Comparison of ENCODE assay signal across 19 cellular contexts in the genomic region with DNA sequence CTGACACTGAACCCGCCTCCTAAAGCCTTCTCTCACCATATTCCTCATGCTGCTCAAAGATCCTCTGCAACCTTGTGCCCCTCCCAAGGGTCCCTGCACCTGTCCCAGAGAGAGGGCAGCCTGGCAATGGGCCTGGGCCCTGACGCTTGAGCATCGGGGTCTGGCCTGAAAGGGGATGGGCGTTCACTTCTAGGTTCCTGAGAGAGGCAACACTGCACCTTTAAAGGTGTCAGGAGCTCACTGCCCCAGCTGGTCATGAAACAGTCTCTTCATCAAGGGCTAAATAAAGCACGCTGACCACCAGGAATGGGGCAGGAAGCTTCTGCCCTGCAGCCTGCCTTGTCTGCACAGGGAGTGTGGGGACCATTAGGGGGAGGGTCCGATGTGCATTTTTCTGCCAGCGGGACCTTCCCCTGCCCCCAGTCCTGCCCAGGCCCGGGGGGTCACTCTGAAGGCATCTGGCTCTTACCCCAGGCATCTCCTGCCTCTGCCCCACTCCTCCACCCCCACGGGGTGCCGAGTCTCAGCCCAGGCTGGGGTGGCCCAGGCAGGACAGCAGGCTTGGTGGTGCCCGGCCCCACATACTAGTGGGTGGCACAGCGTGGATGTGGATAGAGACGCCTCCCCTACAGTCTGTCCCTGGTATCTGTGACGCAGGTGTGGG. TPM values are rescaled to one million over a fixed set of nuclear protein-coding genes. Genes with fewer than 3 reads are reported as not detected.
DNase-seq lines count a peak whose midpoint lies in the region; ATAC-seq, FAIRE-seq and TF ChIP-seq lines count a peak whose summit lies in the region.
"Had no signal": no experiment of that assay in that cellular context is flagged by ENCODE, and none has a peak within 500 bp of the region (broad histone marks: within the 10 kb centered on the region; RNA-seq: fewer than 3 reads in every experiment).

No MANE protein-coding gene starts in this region.

- no peaks in the 10 kb centered on the region for H4K20me1 ChIP-seq in mammary epithelial cell (ENCODE audit: insufficient read depth, low read length)

- no peaks in the 10 kb centered on the region for H3K9me3 Mint-ChIP-seq in activated CD4-positive, alpha-beta T cell treated with anti-CD3 and anti-CD28 coated beads, Interleukin-2, amount 10 ng/mL, durations not matched to agents 7 days and 5 days
- H3K9me3 Mint-ChIP-seq: IgD-negative memory B cell, naive B cell had no signal

- H3K27me3 ChIP-seq in Peyer's patch (no peaks in the 10 kb centered on the region), spleen (replicated peaks in 1 of 7) (no peaks in the 10 kb centered on the region), mammary epithelial cell (ENCODE audit: insufficient read depth, low read length) (no peaks in the 10 kb centered on the region)
- H3K27me3 ChIP-seq: body of pancreas had no signal

- in situ Hi-C loops in mammary epithelial cell (cut with MboI; ENCODE audit: low sequenced_read_pairs in 2 of 2), result loop anchor here (5.0 to 10.0 kb wide), 2 partner anchors 96 to 103 kb away; no protein-coding TSS in a partner anchor

- peak overlapping the region; percentile 68 for H3K27ac Mint-ChIP-seq in activated CD4-positive, alpha-beta T cell treated with anti-CD3 and anti-CD28 coated beads, Interleukin-2, amount 10 ng/mL, durations not matched to agents 7 days and 5 days

- TF ChIP-seq POLR2A in Peyer's patch (IDR thresholded peaks at IDR 0.05) (no peak), spleen (IDR thresholded peaks at IDR 0.05) (no peak)

- no peak for FAIRE-seq in kidney (lab: Jason Lieb, UNC)

- dilution Hi-C loops in mammary epithelial cell (cut with HindIII; ENCODE audit: low sequenced_read_pairs), result loop anchor here (5.0 kb wide), 4 partner anchors 44 to 116 kb away; no protein-coding TSS in a partner anchor

- no peak overlapping the region for H2AFZ ChIP-seq in mammary epithelial cell (ENCODE audit: low read depth, low read length)

- no peaks in the 10 kb centered on the region for H3K79me2 ChIP-seq in mammary epithelial cell (ENCODE audit: insufficient read depth, low read length)

- no peaks in the 10 kb centered on the region for H3K36me3 ChIP-seq in Peyer's patch
- no peaks in the 10 kb centered on the region for H3K36me3 ChIP-seq in kidney (ENCODE audit: control insufficient read depth in 1 of 2, insufficient read depth in 2 of 2, low read length in 2 of 2)
- peaks cover 0 to 32% (median 0%) of the 10 kb centered on the region in 6 donors for H3K36me3 ChIP-seq in spleen
- H3K36me3 ChIP-seq in mammary epithelial cell (ENCODE audit: insufficient read depth, low read length), result no peaks in the 10 kb centered on the region
- H3K36me3 ChIP-seq: SJCRH30 had no signal

- intact Hi-C loops in kidney (cut with DNase I), result no loop called here
- intact Hi-C loops in spleen (cut with DNase I; ENCODE audit: low total_unique reads), result no loop called here
- intact Hi-C loops in mammary epithelial cell (cut with micrococcal nuclease), result no loop called here

- TF ChIP-seq CTCF in Peyer's patch (IDR thresholded peaks at IDR 0.05) (no peak), kidney (IDR thresholded peaks at IDR 0.05; ENCODE audit: borderline replicate concordance, extremely low read depth, insufficient read depth) (no peak), spleen (IDR thresholded peaks at IDR 0.05 in 8 of 11, conservative IDR thresholded peaks at IDR 0.05 in 3 of 11) (no peak), mammary epithelial cell (conservative IDR thresholded peaks at IDR 0.05 in 1 of 2, IDR thresholded peaks at IDR 0.05 in 1 of 2; ENCODE audit: extremely low read depth in 1 of 2, insufficient read depth in 1 of 2, low read depth in 1 of 2, low read length in 2 of 2) (no peak)

- H3K4me3 Mint-ChIP-seq in activated CD4-positive, alpha-beta T cell treated with anti-CD3 and anti-CD28 coated beads, Interleukin-2, amount 10 ng/mL, durations not matched to agents 7 days and 5 days, result no peak overlapping the region

- H3K27me3 Mint-ChIP-seq in activated CD4-positive, alpha-beta T cell treated with anti-CD3 and anti-CD28 coated beads, Interleukin-2, amount 10 ng/mL, durations not matched to agents 7 days and 5 days, result no peaks in the 10 kb centered on the region
- H3K27me3 Mint-ChIP-seq: IgD-negative memory B cell, naive B cell had no signal

- H3K4me2 ChIP-seq in mammary epithelial cell (ENCODE audit: insufficient read depth, low read depth, low read length), result no peak overlapping the region

- CTCF ChIA-PET in activated CD4-positive, alpha-beta T cell treated with anti-CD3 and anti-CD28 coated beads, Interleukin-2, amount 10 ng/mL, durations not matched to agents 7 days and 5 days (lab: Charles Lee), result interaction anchor here (0.9 to 2.4 kb wide), 6 partner anchors 10 to 125 kb away, joined by 3 to 10 read pairs (median 4); partner anchors contain the start of gene TSSC4
- CTCF ChIA-PET in mammary epithelial cell (lab: Charles Lee; ENCODE audit: low non-redundant PET), result no interaction called here

- no TSS peak for BruUV-seq in mammary epithelial cell (replicated peaks; lab: Mats Ljungman, UMichigan)

- peaks cover 44% of the 10 kb centered on the region for H3K4me1 Mint-ChIP-seq in activated CD4-positive, alpha-beta T cell treated with anti-CD3 and anti-CD28 coated beads, Interleukin-2, amount 10 ng/mL, durations not matched to agents 7 days and 5 days

- H3K4me3 ChIP-seq in Peyer's patch (no peak overlapping the region), kidney (ENCODE audit: low read length in 2 of 2) (no peak overlapping the region), spleen (no peak overlapping the region), mammary epithelial cell (replicated peaks in 1 of 3; ENCODE audit: insufficient read depth in 1 of 3, low read depth in 2 of 3, low read length in 3 of 3) (no peak overlapping the region)
- H3K4me3 ChIP-seq: body of pancreas, dorsolateral prefrontal cortex, SJCRH30 had no signal

- H3K36me3 Mint-ChIP-seq in activated CD4-positive, alpha-beta T cell treated with anti-CD3 and anti-CD28 coated beads, Interleukin-2, amount 10 ng/mL, durations not matched to agents 7 days and 5 days (ENCODE audit: low read depth), result peaks cover 37% of the 10 kb centered on the region
- H3K36me3 Mint-ChIP-seq: IgD-negative memory B cell, naive B cell had no signal

- WGBS in spleen, 5 donors, result 79 to 88% (median 86%) methylated on average over 14 of the region's 14 CpGs
- 60% methylated on average over 12 of the region's 14 CpGs for WGBS in mammary epithelial cell (ENCODE audit: low coverage, missing lambda C conversion rate)

- H3K4me1 ChIP-seq in Peyer's patch (peaks cover 0 to 24% (median 6%) of the 10 kb centered on the region in 4 donors), kidney (ENCODE audit: control insufficient read depth in 1 of 2, insufficient read depth in 1 of 2, low read depth in 1 of 2, low read length in 2 of 2) (no peaks in the 10 kb centered on the region), spleen (peaks cover 15 to 66% (median 47%) of the 10 kb centered on the region in 6 donors), mammary epithelial cell (ENCODE audit: insufficient read depth, low read length) (no peaks in the 10 kb centered on the region)

- H3K9ac ChIP-seq in kidney (ENCODE audit: low read length in 2 of 2) (no peak overlapping the region), mammary epithelial cell (ENCODE audit: insufficient read depth, low read length) (no peak overlapping the region)

- ATAC-seq in HG02852 (IDR thresholded peaks at IDR 0.05; ENCODE audit: unreplicated experiment) (no peak), HG03095 (IDR thresholded peaks at IDR 0.05; ENCODE audit: unreplicated experiment) (no peak)
- ATAC-seq: body of pancreas had no signal

- POLR2A ChIA-PET in activated CD4-positive, alpha-beta T cell treated with anti-CD3 and anti-CD28 coated beads, Interleukin-2, amount 10 ng/mL, durations not matched to agents 7 days and 5 days (lab: Charles Lee), result no interaction called here

- H3K9me3 ChIP-seq in Peyer's patch (no peaks in the 10 kb centered on the region), kidney (ENCODE audit: control insufficient read depth in 1 of 2, low read length in 2 of 2) (no peaks in the 10 kb centered on the region), spleen (no peaks in the 10 kb centered on the region), mammary epithelial cell (replicated peaks; ENCODE audit: insufficient read depth, low read length) (no peaks in the 10 kb centered on the region)
- H3K9me3 ChIP-seq: body of pancreas, SJCRH30 had no signal

- peak; percentile 4 for DNase-seq in activated CD4-positive, alpha-beta T cell treated with anti-CD3 and anti-CD28 coated beads, Interleukin-2, amount 10 ng/mL, durations not matched to agents 7 days and 5 days
- no peak for DNase-seq in activated CD4-positive, alpha-beta T cell treated with anti-CD3 and anti-CD28 coated beads for 4 hours
- peak in 2 of 3 donors; percentile 14 to 38 for DNase-seq in Peyer's patch
- peak; percentile 48 for DNase-seq in kidney
- peak; percentile 68 for DNase-seq in spleen
- no peak for DNase-seq in mammary epithelial cell
- DNase-seq: activated gamma-delta T cell, hippocampal formation, naive B cell, NCI-H2081, NCI-H524 had no signal

- H3K27ac ChIP-seq in Peyer's patch, result no peak overlapping the region
- no peak overlapping the region for H3K27ac ChIP-seq in kidney (ENCODE audit: low read depth in 2 of 2, low read length in 2 of 2)
- H3K27ac ChIP-seq in spleen, result peak overlapping the region in 3 of 8 donors; percentile 90 to 95 (median 91)
- no peak overlapping the region for H3K27ac ChIP-seq in mammary epithelial cell (ENCODE audit: insufficient read depth, low read depth, low read length)
- H3K27ac ChIP-seq: body of pancreas, C4-2B, dorsolateral prefrontal cortex, SJCRH30 had no signal

RNA-seq across cellular contexts. Expression of gene C11orf21, which starts 3.5 kb away (rescaled TPM):
- 10 to 100 TPM; 66.4 to 81.0 TPM for total RNA-seq in activated CD4-positive, alpha-beta T cell treated with anti-CD3 and anti-CD28 coated beads, Interleukin-2, amount 10 ng/mL, durations not matched to agents 7 days and 5 days
- total RNA-seq in Peyer's patch (1 to 10 TPM in 3 of 4 donors, not detected in 1; 1.1 to 9.9 (median 1.3) TPM), kidney (4.9 TPM), spleen (10 to 100 TPM; 10.6 to 24.9 (median 18.1) TPM), mammary epithelial cell (not detected)
- polyA plus RNA-seq in kidney (ENCODE audit: insufficient read depth, low read depth, low replicate concordance) (0.17 TPM), spleen (10 to 100 TPM in 1 of 3 donors, 1 to 10 TPM in 2; 8.6 to 12.1 (median 8.9) TPM), mammary epithelial cell (not detected)
- not detected for polyA minus RNA-seq in mammary epithelial cell
- total RNA-seq: SJCRH30 had no signal

RNA-seq across cellular contexts. Expression of gene TSPAN32, which starts 3.5 kb away (rescaled TPM):
- total RNA-seq in activated CD4-positive, alpha-beta T cell treated with anti-CD3 and anti-CD28 coated beads, Interleukin-2, amount 10 ng/mL, durations not matched to agents 7 days and 5 days, result 10 to 100 TPM; 77.6 to 98.9 TPM
- total RNA-seq in Peyer's patch (1 to 10 TPM in 2 of 4 donors, not detected in 2; 1.6 to 1.7 TPM), kidney (6.1 TPM), spleen (10 to 100 TPM; 10.6 to 21.0 (median 17.6) TPM), mammary epithelial cell (not detected)
- polyA plus RNA-seq in kidney (ENCODE audit: insufficient read depth, low read depth, low replicate concordance) (0.75 TPM), spleen (10 to 100 TPM; 11.2 to 21.8 (median 14.1) TPM), mammary epithelial cell (not detected)
- polyA minus RNA-seq in mammary epithelial cell, result not detected

RNA-seq across cellular contexts. Expression of gene ASCL2, which starts 27.9 kb away (rescaled TPM):
- under 1 TPM; 0.31 to 0.40 TPM for total RNA-seq in activated CD4-positive, alpha-beta T cell treated with anti-CD3 and anti-CD28 coated beads, Interleukin-2, amount 10 ng/mL, durations not matched to agents 7 days and 5 days
- total RNA-seq in Peyer's patch, result 10 to 100 TPM in 1 of 4 donors, 1 to 10 TPM in 3; 7.5 to 11.9 (median 8.4) TPM
- 5.0 TPM for total RNA-seq in kidney
- polyA plus RNA-seq in kidney (ENCODE audit: insufficient read depth, low read depth, low replicate concordance), result 1.2 TPM
- 1 to 10 TPM; 1.9 to 3.0 (median 2.3) TPM for total RNA-seq in spleen
- polyA plus RNA-seq in spleen, result 1 to 10 TPM in 1 of 3 donors, under 1 TPM in 2; 0.68 to 1.3 (median 0.93) TPM
- not detected for total RNA-seq in mammary epithelial cell
- polyA plus RNA-seq in mammary epithelial cell, result 0.05 TPM
- polyA minus RNA-seq in mammary epithelial cell, result not detected
- total RNA-seq: A172, SJCRH30 had no signal

Comparison
In these comparisons a context has a peak if more than half of its experiments do, and no peak if none do; other contexts are left out.
1. DNase-seq: peak in activated CD4-positive, alpha-beta T cell treated with anti-CD3 and anti-CD28 coated beads, Interleukin-2, amount 10 ng/mL, durations not matched to agents 7 days and 5 days (single experiment), Peyer's patch (2 of 3), kidney (single experiment) and spleen (single experiment); none in activated CD4-positive, alpha-beta T cell treated with anti-CD3 and anti-CD28 coated beads for 4 hours (0 of 2) and mammary epithelial cell (single experiment).